In genomic region chr9:32524558-32525461, GRCh38 we compare ENCODE assay signal across 8 cellular contexts.
DNase-seq lines count a peak whose midpoint lies in the region; ATAC-seq lines count a peak whose summit lies in the region.

No MANE protein-coding gene starts in this region.

- no peak for DNase-seq in activated CD4-positive, CD25-positive, alpha-beta regulatory T cell (lab: John Stamatoyannopoulos, UW)
- DNase-seq in LoVo (ENCODE audit: low spot score) = peak; percentile 9
- peak; percentile 34 for DNase-seq in activated naive CD4-positive, alpha-beta T cell treated with anti-CD3 and anti-CD28 coated beads, Interleukin-2, amount 10 ng/mL, durations not matched to agents 7 days and 5 days
- DNase-seq in stimulated activated CD4-positive, alpha-beta T cell treated with anti-CD3 and anti-CD28 coated beads, Interleukin-1b, Interleukin-23, amount 100 ng/mL, for 48 hours = peak; percentile 8
- DNase-seq in islet precursor cell = no peak
- DNase-seq in ecto neural progenitor cell (ENCODE audit: low spot score) = no peak

- H3K4me3 ChIP-seq in iPS-11a (ENCODE audit: low read depth, low read length) = peak overlapping the region; percentile 71

- ATAC-seq in activated CD4-positive, CD25-positive, alpha-beta regulatory T cell treated with anti-CD3 and anti-CD28 coated beads, Interleukin-2, amount 50 U/mL, for 24 hours = peak; percentile 30 to 53

- H3K27ac Mint-ChIP-seq in activated naive CD4-positive, alpha-beta T cell treated with anti-CD3 and anti-CD28 coated beads, Interleukin-2, amount 10 ng/mL, durations not matched to agents 7 days and 5 days = peak overlapping the region; percentile 94

- H3K4me3 Mint-ChIP-seq in activated naive CD4-positive, alpha-beta T cell treated with anti-CD3 and anti-CD28 coated beads, Interleukin-2, amount 10 ng/mL, durations not matched to agents 7 days and 5 days = peak overlapping the region; percentile 91

- peaks cover 10% of the 10 kb centered on the region for H3K9me3 Mint-ChIP-seq in activated naive CD4-positive, alpha-beta T cell treated with anti-CD3 and anti-CD28 coated beads, Interleukin-2, amount 10 ng/mL, durations not matched to agents 7 days and 5 days

- no peaks in the 10 kb centered on the region for H3K27me3 Mint-ChIP-seq in activated naive CD4-positive, alpha-beta T cell treated with anti-CD3 and anti-CD28 coated beads, Interleukin-2, amount 10 ng/mL, durations not matched to agents 7 days and 5 days

- H3K4me1 Mint-ChIP-seq in activated naive CD4-positive, alpha-beta T cell treated with anti-CD3 and anti-CD28 coated beads, Interleukin-2, amount 10 ng/mL, durations not matched to agents 7 days and 5 days = peaks cover 48% of the 10 kb centered on the region

- CTCF ChIA-PET in activated naive CD4-positive, alpha-beta T cell treated with anti-CD3 and anti-CD28 coated beads, Interleukin-2, amount 10 ng/mL, durations not matched to agents 7 days and 5 days (lab: Charles Lee) = interaction anchor here (0.6 to 2.3 kb wide), 8 partner anchors 9 to 147 kb away, joined by 3 to 25 read pairs (median 4); partner anchors contain the start of gene NDUFB6

- peaks cover 40% of the 10 kb centered on the region for H3K36me3 Mint-ChIP-seq in activated naive CD4-positive, alpha-beta T cell treated with anti-CD3 and anti-CD28 coated beads, Interleukin-2, amount 10 ng/mL, durations not matched to agents 7 days and 5 days

Comparison
In these comparisons a context has a peak if more than half of its experiments do, and no peak if none do; other contexts are left out.
1. DNase-seq: peak in LoVo (single experiment), activated naive CD4-positive, alpha-beta T cell treated with anti-CD3 and anti-CD28 coated beads, Interleukin-2, amount 10 ng/mL, durations not matched to agents 7 days and 5 days (single experiment) and stimulated activated CD4-positive, alpha-beta T cell treated with anti-CD3 and anti-CD28 coated beads, Interleukin-1b, Interleukin-23, amount 100 ng/mL, for 48 hours (single experiment); none in activated CD4-positive, CD25-positive, alpha-beta regulatory T cell (0 of 4), islet precursor cell (single experiment) and ecto neural progenitor cell (single experiment).